Comparison of ENCODE assay signal across 2 cellular contexts in genomic region chr10:52343439-52343838, GRCh38.
TF ChIP-seq lines count a peak whose summit lies in the region.

No MANE protein-coding gene starts in this region.

TF ChIP-seq in GM23338, 12 proteins besides CTCF, POLR2A, EP300 and RAD21:
- TF ChIP-seq NANOG (IDR thresholded peaks at IDR 0.05; ENCODE audit: borderline replicate concordance) (no peak), JUNB (IDR thresholded peaks at IDR 0.05; ENCODE audit: unreplicated experiment) (no peak), ZNF331 (CRISPR knock-in tag; IDR thresholded peaks at IDR 0.05; ENCODE audit: low read depth) (no peak), REST (IDR thresholded peaks at IDR 0.05; ENCODE audit: unreplicated experiment) (no peak), EZH2phosphoT487 (IDR thresholded peaks at IDR 0.05; ENCODE audit: unreplicated experiment) (no peak), POLR2AphosphoS5 (IDR thresholded peaks at IDR 0.05; ENCODE audit: low read depth) (no peak), EZH2 (IDR thresholded peaks at IDR 0.05; ENCODE audit: low read depth, unreplicated experiment) (no peak), ZNF114 (CRISPR knock-in tag; IDR thresholded peaks at IDR 0.05) (no peak), ZNF462 (CRISPR knock-in tag; IDR thresholded peaks at IDR 0.05) (no peak), STAT1 (IDR thresholded peaks at IDR 0.05; ENCODE audit: unreplicated experiment) (no peak), CREB1 (CRISPR knock-in tag; IDR thresholded peaks at IDR 0.05; ENCODE audit: low read depth) (no peak)
- TF ChIP-seq, protein P1, sequence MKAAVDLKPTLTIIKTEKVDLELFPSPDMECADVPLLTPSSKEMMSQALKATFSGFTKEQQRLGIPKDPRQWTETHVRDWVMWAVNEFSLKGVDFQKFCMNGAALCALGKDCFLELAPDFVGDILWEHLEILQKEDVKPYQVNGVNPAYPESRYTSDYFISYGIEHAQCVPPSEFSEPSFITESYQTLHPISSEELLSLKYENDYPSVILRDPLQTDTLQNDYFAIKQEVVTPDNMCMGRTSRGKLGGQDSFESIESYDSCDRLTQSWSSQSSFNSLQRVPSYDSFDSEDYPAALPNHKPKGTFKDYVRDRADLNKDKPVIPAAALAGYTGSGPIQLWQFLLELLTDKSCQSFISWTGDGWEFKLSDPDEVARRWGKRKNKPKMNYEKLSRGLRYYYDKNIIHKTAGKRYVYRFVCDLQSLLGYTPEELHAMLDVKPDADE (IDR thresholded peaks at IDR 0.05): no peak

TF ChIP-seq in HCT116, 20 proteins besides CTCF, POLR2A, EP300 and RAD21:
- TF ChIP-seq REST (IDR thresholded peaks at IDR 0.05; ENCODE audit: low read depth) (no peak), EZH2phosphoT487 (IDR thresholded peaks at IDR 0.05; ENCODE audit: borderline replicate concordance) (no peak), YY1 (IDR thresholded peaks at IDR 0.05; ENCODE audit: extremely low read depth, insufficient replicate concordance, low read depth, low read length) (no peak), MAX (IDR thresholded peaks at IDR 0.05) (no peak), EGR1 (IDR thresholded peaks at IDR 0.05; ENCODE audit: low read depth) (no peak), SRF (IDR thresholded peaks at IDR 0.05; ENCODE audit: low read depth) (no peak), ATF3 (IDR thresholded peaks at IDR 0.05) (no peak), ZNF274 (IDR thresholded peaks at IDR 0.05; ENCODE audit: low read depth, low read length) (no peak), CEBPB (IDR thresholded peaks at IDR 0.05; ENCODE audit: low read depth) (no peak), ZBTB33 (IDR thresholded peaks at IDR 0.05; ENCODE audit: extremely low read depth, insufficient replicate concordance, low read length) (no peak), POLR2AphosphoS5 (IDR thresholded peaks at IDR 0.05; ENCODE audit: low read depth, low read length) (no peak), EZH2 (IDR thresholded peaks at IDR 0.05) (no peak), ZFX (IDR thresholded peaks at IDR 0.05) (no peak), FOSL1 (IDR thresholded peaks at IDR 0.05; ENCODE audit: low read depth) (no peak), SP1 (IDR thresholded peaks at IDR 0.05; ENCODE audit: low read depth) (no peak)
